1 cellular context compared by ENCODE assay signal in genomic region chr1:2250721-2251281, GRCh38.
A peak's percentile ranks its signal among the peaks of the same experiment; 100 is the strongest.
TF ChIP-seq lines count a peak whose summit lies in the region.

No MANE protein-coding gene starts in this region.

TF ChIP-seq in HepG2, 621 proteins besides CTCF, POLR2A, EP300 and RAD21 (continued from another document and continues in another):
- TF ChIP-seq E2F2 (CRISPR knock-in tag; IDR thresholded peaks at IDR 0.05; ENCODE audit: borderline replicate concordance) (no peak), HOXA3 (CRISPR knock-in tag; IDR thresholded peaks at IDR 0.05) (peak; percentile 51; the same call in 1 of the 2 replicates), ZFP41 (CRISPR knock-in tag; IDR thresholded peaks at IDR 0.05; ENCODE audit: borderline replicate concordance) (0 out of 2 replicates have a peak, but pooled peaks have one; percentile 38), CSRNP2 (CRISPR knock-in tag; conservative IDR thresholded peaks at IDR 0.05; ENCODE audit: low read depth) (no peak), ETV5 (CRISPR knock-in tag; IDR thresholded peaks at IDR 0.05; ENCODE audit: borderline replicate concordance) (peak; percentile 53; the same call in 1 of the 2 replicates), ARID5B (CRISPR knock-in tag; IDR thresholded peaks at IDR 0.05) (0 out of 2 replicates have a peak, but pooled peaks have one; percentile 62), HNRNPUL1 (IDR thresholded peaks at IDR 0.05; ENCODE audit: low read depth, low read length) (no peak), ZSCAN25 (CRISPR knock-in tag; IDR thresholded peaks at IDR 0.05) (0 out of 2 replicates have a peak, but pooled peaks have one; percentile 15), SMC3 (IDR thresholded peaks at IDR 0.05; ENCODE audit: low read length) (no peak), BCL6 (CRISPR knock-in tag; IDR thresholded peaks at IDR 0.05) (peak; percentile 70), ZNF124 (CRISPR knock-in tag; IDR thresholded peaks at IDR 0.05) (0 out of 2 replicates have a peak, but pooled peaks have one; percentile 62), STAT5B (CRISPR knock-in tag; IDR thresholded peaks at IDR 0.05) (0 out of 2 replicates have a peak, but pooled peaks have one; percentile 49), ZNF292 (CRISPR knock-in tag; IDR thresholded peaks at IDR 0.05; ENCODE audit: borderline replicate concordance, low read depth) (0 out of 2 replicates have a peak, but pooled peaks have one; percentile 29), ZBTB25 (CRISPR knock-in tag; IDR thresholded peaks at IDR 0.05) (0 out of 2 replicates have a peak, but pooled peaks have one; percentile 18), ZNF256 (CRISPR knock-in tag; conservative IDR thresholded peaks at IDR 0.05) (0 out of 2 replicates have a peak, but pooled peaks have one; percentile 27), ZNF614 (CRISPR knock-in tag; IDR thresholded peaks at IDR 0.05; ENCODE audit: borderline replicate concordance) (no peak), CREM (IDR thresholded peaks at IDR 0.05) (peak; percentile 38; the same call in 1 of the 2 replicates), CREM (CRISPR knock-in tag; IDR thresholded peaks at IDR 0.05) (no peak), BRD4 (CRISPR knock-in tag; IDR thresholded peaks at IDR 0.05) (peak; percentile 16; the same call in 1 of the 2 replicates), HOMEZ (CRISPR knock-in tag; IDR thresholded peaks at IDR 0.05; ENCODE audit: low read depth) (no peak; the same call in 1 of the 2 replicates), ZNF713 (CRISPR knock-in tag; IDR thresholded peaks at IDR 0.05) (no peak), ZNF768 (CRISPR knock-in tag; IDR thresholded peaks at IDR 0.05) (0 out of 2 replicates have a peak, but pooled peaks have one; percentile 7), RERE (CRISPR knock-in tag; IDR thresholded peaks at IDR 0.05; ENCODE audit: low read depth) (0 out of 2 replicates have a peak, but pooled peaks have one; percentile 13), NR1H2 (CRISPR knock-in tag; IDR thresholded peaks at IDR 0.05; ENCODE audit: borderline replicate concordance, low read depth) (no peak), ZNF251 (CRISPR knock-in tag; IDR thresholded peaks at IDR 0.05) (no peak), ZNF891 (CRISPR knock-in tag; IDR thresholded peaks at IDR 0.05) (peak; percentile 43; the same call in 1 of the 2 replicates), FOXK2 (IDR thresholded peaks at IDR 0.05) (no peak), KAT8 (CRISPR knock-in tag; IDR thresholded peaks at IDR 0.05) (peak; percentile 64), HNF4G (IDR thresholded peaks at IDR 0.05; ENCODE audit: borderline replicate concordance, low read depth, low read length) (peak; percentile 90), HNF4G (CRISPR knock-in tag; IDR thresholded peaks at IDR 0.05; ENCODE audit: borderline replicate concordance, low read depth) (peak; percentile 94), ATF3 (CRISPR knock-in tag; IDR thresholded peaks at IDR 0.05) (peak; percentile 17; the same call in 1 of the 2 replicates), ZNF777 (CRISPR knock-in tag; IDR thresholded peaks at IDR 0.05) (peak; percentile 8; the same call in 1 of the 2 replicates), ZNF674 (CRISPR knock-in tag; IDR thresholded peaks at IDR 0.05; ENCODE audit: low read depth) (no peak), ZNF792 (CRISPR knock-in tag; IDR thresholded peaks at IDR 0.05) (peak; percentile 51; the same call in 1 of the 2 replicates), KMT2B (CRISPR knock-in tag; IDR thresholded peaks at IDR 0.05) (peak; percentile 51; the same call in 1 of the 2 replicates), ARID4A (CRISPR knock-in tag; IDR thresholded peaks at IDR 0.05; ENCODE audit: borderline replicate concordance) (peak; percentile 78; the same call in 1 of the 2 replicates), TCF7 (IDR thresholded peaks at IDR 0.05; ENCODE audit: low read depth) (0 out of 2 replicates have a peak, but pooled peaks have one; percentile 11), ZEB1 (IDR thresholded peaks at IDR 0.05; ENCODE audit: insufficient replicate concordance, low read depth) (peak; percentile 37), TBX2 (CRISPR knock-in tag; IDR thresholded peaks at IDR 0.05; ENCODE audit: borderline replicate concordance) (peak; percentile 79), ZNF230 (CRISPR knock-in tag; IDR thresholded peaks at IDR 0.05) (no peak), ASH2L (IDR thresholded peaks at IDR 0.05; ENCODE audit: insufficient read length, low read depth, low read length) (peak; percentile 67)
